1 cellular context compared by ENCODE assay signal in genomic region chr11:93493252-93493897, GRCh38.
TF ChIP-seq lines count a peak whose summit lies in the region.

No MANE protein-coding gene starts in this region.

TF ChIP-seq in GM23338, 12 proteins besides CTCF, POLR2A, EP300 and RAD21:
- no peak for TF ChIP-seq ZNF331 (CRISPR knock-in tag; IDR thresholded peaks at IDR 0.05; ENCODE audit: low read depth)
- no peak for TF ChIP-seq REST (IDR thresholded peaks at IDR 0.05; ENCODE audit: unreplicated experiment)
- TF ChIP-seq NANOG (IDR thresholded peaks at IDR 0.05; ENCODE audit: borderline replicate concordance): no peak
- TF ChIP-seq STAT1 (IDR thresholded peaks at IDR 0.05; ENCODE audit: unreplicated experiment): no peak
- no peak for TF ChIP-seq ETS1 (IDR thresholded peaks at IDR 0.05)
- TF ChIP-seq POLR2AphosphoS5 (IDR thresholded peaks at IDR 0.05; ENCODE audit: low read depth): no peak
- TF ChIP-seq JUNB (IDR thresholded peaks at IDR 0.05; ENCODE audit: unreplicated experiment): no peak
- TF ChIP-seq CREB1 (CRISPR knock-in tag; IDR thresholded peaks at IDR 0.05; ENCODE audit: low read depth): no peak
- TF ChIP-seq EZH2phosphoT487 (IDR thresholded peaks at IDR 0.05; ENCODE audit: unreplicated experiment): no peak
- no peak for TF ChIP-seq ZNF462 (CRISPR knock-in tag; IDR thresholded peaks at IDR 0.05)
- no peak for TF ChIP-seq ZNF114 (CRISPR knock-in tag; IDR thresholded peaks at IDR 0.05)
- TF ChIP-seq EZH2 (IDR thresholded peaks at IDR 0.05; ENCODE audit: low read depth, unreplicated experiment): no peak
